ENCODE assay signal across 24 cellular contexts in the genomic region with DNA sequence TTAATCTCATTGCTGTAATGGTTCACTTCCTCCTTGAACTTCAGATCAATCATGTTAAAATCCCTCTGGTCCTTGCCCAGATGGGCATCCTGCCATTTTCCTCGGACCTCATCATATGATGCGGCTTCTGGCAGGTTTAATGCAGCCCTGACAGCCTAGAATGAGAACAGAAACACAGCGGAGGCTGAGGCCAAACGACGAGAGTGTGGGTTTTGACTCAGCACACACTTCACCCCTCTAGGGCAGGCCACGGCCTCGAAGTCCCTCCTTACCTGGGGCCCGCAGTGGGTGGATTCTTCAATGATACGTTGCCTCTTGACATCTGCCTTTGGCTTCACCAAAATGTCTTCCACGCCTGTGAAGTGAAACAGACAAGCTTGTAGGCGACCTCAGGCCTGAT. TPM values are rescaled to one million over a fixed set of nuclear protein-coding genes. Genes with fewer than 3 reads are reported as not detected.
A peak's percentile ranks its signal among the peaks of the same experiment; 100 is the strongest.
DNase-seq lines count a peak whose midpoint lies in the region; ATAC-seq and TF ChIP-seq lines count a peak whose summit lies in the region.
"Had no signal": no experiment of that assay in that cellular context is flagged by ENCODE, and none has a peak within 500 bp of the region (broad histone marks: within the 10 kb centered on the region; RNA-seq: fewer than 3 reads in every experiment).

No MANE protein-coding gene starts in this region.

- ATAC-seq in omental fat pad (ENCODE audit: low FRiP score) (peak; percentile 72), GM19455 (IDR thresholded peaks at IDR 0.05; ENCODE audit: unreplicated experiment) (no peak)

- no peak overlapping the region for H3K27ac Mint-ChIP-seq in activated CD4-positive, alpha-beta memory T cell treated with anti-CD3 and anti-CD28 coated beads, Interleukin-2, amount 10 ng/mL, durations not matched to agents 7 days and 5 days
- H3K27ac Mint-ChIP-seq in activated CD4-positive, alpha-beta memory T cell treated with anti-CD3 and anti-CD28 coated beads for 36 hours = no peak overlapping the region
- H3K27ac Mint-ChIP-seq in endodermal cell (no peak overlapping the region), immature natural killer cell (peak overlapping the region in 1 of 6 donors; percentile 40)
- H3K27ac Mint-ChIP-seq: dendritic cell treated with granulocyte-macrophage colony-stimulating factor and Interleukin-4, amounts not matched to agents 40 ng/mL and 50 ng/mL, for 4 days had no signal

- no peaks in the 10 kb centered on the region for H3K4me1 Mint-ChIP-seq in activated CD4-positive, alpha-beta memory T cell treated with anti-CD3 and anti-CD28 coated beads, Interleukin-2, amount 10 ng/mL, durations not matched to agents 7 days and 5 days
- H3K4me1 Mint-ChIP-seq in activated CD4-positive, alpha-beta memory T cell treated with anti-CD3 and anti-CD28 coated beads for 36 hours (ENCODE audit: low read depth) = no peaks in the 10 kb centered on the region
- peaks cover 18% of the 10 kb centered on the region for H3K4me1 Mint-ChIP-seq in endodermal cell
- no peaks in the 10 kb centered on the region for H3K4me1 Mint-ChIP-seq in immature natural killer cell
- H3K4me1 Mint-ChIP-seq: neural crest cell had no signal

- intact Hi-C loops in activated CD4-positive, alpha-beta memory T cell treated with anti-CD3 and anti-CD28 coated beads for 36 hours (cut with micrococcal nuclease) = no loop called here

- TF ChIP-seq CTCF in endodermal cell (conservative IDR thresholded peaks at IDR 0.05) (no peak), omental fat pad (IDR thresholded peaks at IDR 0.05) (no peak)

- CTCF ChIA-PET in activated CD4-positive, alpha-beta memory T cell treated with anti-CD3 and anti-CD28 coated beads, Interleukin-2, amount 10 ng/mL, durations not matched to agents 7 days and 5 days (lab: Charles Lee) = no interaction called here
- CTCF ChIA-PET in activated CD4-positive, alpha-beta memory T cell treated with anti-CD3 and anti-CD28 coated beads for 36 hours (lab: Charles Lee) = no interaction called here

- WGBS in endodermal cell (ENCODE audit: insufficient coverage in 1 of 2, insufficient read length in 1 of 2), 2 experiments = 92 to 94% methylated on average over 6 to 11 of the region's 11 CpGs

- no peaks in the 10 kb centered on the region for H3K27me3 ChIP-seq in endodermal cell (ENCODE audit: control insufficient read depth, insufficient read depth, low read length, poor library complexity, severe bottlenecking)
- H3K27me3 ChIP-seq: cardiac muscle cell, MG63 had no signal

- peaks cover 90% of the 10 kb centered on the region for H3K36me3 ChIP-seq in endodermal cell (ENCODE audit: control insufficient read depth, insufficient read depth, low read length)

- peak; percentile 11 for DNase-seq in activated CD4-positive, alpha-beta memory T cell treated with anti-CD3 and anti-CD28 coated beads, Interleukin-2, amount 10 ng/mL, durations not matched to agents 7 days and 5 days
- DNase-seq in activated CD4-positive, alpha-beta memory T cell treated with anti-CD3 and anti-CD28 coated beads for 36 hours = no peak
- DNase-seq in NCI-H2029 (lab: John Stamatoyannopoulos, UW) = peak; percentile 51
- peak; percentile 11 for DNase-seq in endodermal cell
- no peak for DNase-seq in omental fat pad (ENCODE audit: low spot score)
- no peak for DNase-seq in immature natural killer cell
- no peak for DNase-seq in SK-N-DZ (ENCODE audit: low spot score)
- DNase-seq: activated CD4-positive, CD25-positive, alpha-beta regulatory T cell treated with anti-CD3 and anti-CD28 coated beads, Interleukin-2, amount 50 U/mL, for 72 hours; DMS53; GDM1; MG63; NCI-H1436; NCI-H510A; NK-92 treated with Interleukin-12 subunit alpha and Interleukin-12 subunit beta, amount 100 ng/mL, for 24 hours; PC-9; SHP77 treated with DMSO at 0.1 percent for 48 hours; stimulated activated CD4-positive, alpha-beta T cell treated with anti-CD3 and anti-CD28 coated beads, Interleukin-2, amount 100 ng/mL, for 24 hours; T-helper 1 cell had no signal

- no peaks in the 10 kb centered on the region for H3K9me3 ChIP-seq in endodermal cell (ENCODE audit: control insufficient read depth, low read length)
- H3K9me3 ChIP-seq: MG63, psoas muscle had no signal

- H3K4me1 ChIP-seq in endodermal cell (ENCODE audit: control insufficient read depth, insufficient read depth, low read length) = peaks cover 3% of the 10 kb centered on the region

- H3K4me3 ChIP-seq in endodermal cell (ENCODE audit: low read length) = no peak overlapping the region
- H3K4me3 ChIP-seq: cardiac muscle cell, MG63, PC-9, psoas muscle, smooth muscle cell had no signal

- no peaks in the 10 kb centered on the region for H3K27me3 Mint-ChIP-seq in activated CD4-positive, alpha-beta memory T cell treated with anti-CD3 and anti-CD28 coated beads, Interleukin-2, amount 10 ng/mL, durations not matched to agents 7 days and 5 days
- H3K27me3 Mint-ChIP-seq in activated CD4-positive, alpha-beta memory T cell treated with anti-CD3 and anti-CD28 coated beads for 36 hours = no peaks in the 10 kb centered on the region
- H3K27me3 Mint-ChIP-seq in endodermal cell (ENCODE audit: insufficient read depth) (no peaks in the 10 kb centered on the region), immature natural killer cell (ENCODE audit: low read depth in 3 of 3) (peaks cover 0 to 2% (median 0%) of the 10 kb centered on the region in 3 donors)
- H3K27me3 Mint-ChIP-seq: dendritic cell treated with granulocyte-macrophage colony-stimulating factor and Interleukin-4, amounts not matched to agents 40 ng/mL and 50 ng/mL, for 4 days had no signal

- H3K36me3 Mint-ChIP-seq in activated CD4-positive, alpha-beta memory T cell treated with anti-CD3 and anti-CD28 coated beads, Interleukin-2, amount 10 ng/mL, durations not matched to agents 7 days and 5 days (ENCODE audit: low read depth) = peaks cover 58% of the 10 kb centered on the region
- peaks cover 47% of the 10 kb centered on the region for H3K36me3 Mint-ChIP-seq in activated CD4-positive, alpha-beta memory T cell treated with anti-CD3 and anti-CD28 coated beads for 36 hours
- peaks cover 70% of the 10 kb centered on the region for H3K36me3 Mint-ChIP-seq in endodermal cell (ENCODE audit: low read depth)
- H3K36me3 Mint-ChIP-seq in immature natural killer cell = peaks cover 45 to 57% (median 45%) of the 10 kb centered on the region in 3 donors

- POLR2A ChIA-PET in activated CD4-positive, alpha-beta memory T cell treated with anti-CD3 and anti-CD28 coated beads, Interleukin-2, amount 10 ng/mL, durations not matched to agents 7 days and 5 days (lab: Charles Lee) = no interaction called here
- POLR2A ChIA-PET in activated CD4-positive, alpha-beta memory T cell treated with anti-CD3 and anti-CD28 coated beads for 36 hours (lab: Charles Lee) = no interaction called here

- no peak overlapping the region for H3K4me3 Mint-ChIP-seq in activated CD4-positive, alpha-beta memory T cell treated with anti-CD3 and anti-CD28 coated beads, Interleukin-2, amount 10 ng/mL, durations not matched to agents 7 days and 5 days
- no peak overlapping the region for H3K4me3 Mint-ChIP-seq in activated CD4-positive, alpha-beta memory T cell treated with anti-CD3 and anti-CD28 coated beads for 36 hours
- H3K4me3 Mint-ChIP-seq in endodermal cell (no peak overlapping the region), immature natural killer cell (no peak overlapping the region)
- H3K4me3 Mint-ChIP-seq: dendritic cell treated with granulocyte-macrophage colony-stimulating factor and Interleukin-4, amounts not matched to agents 40 ng/mL and 50 ng/mL, for 4 days; neural crest cell had no signal

- H3K9me3 Mint-ChIP-seq in activated CD4-positive, alpha-beta memory T cell treated with anti-CD3 and anti-CD28 coated beads, Interleukin-2, amount 10 ng/mL, durations not matched to agents 7 days and 5 days = no peaks in the 10 kb centered on the region
- no peaks in the 10 kb centered on the region for H3K9me3 Mint-ChIP-seq in activated CD4-positive, alpha-beta memory T cell treated with anti-CD3 and anti-CD28 coated beads for 36 hours
- H3K9me3 Mint-ChIP-seq in endodermal cell (no peaks in the 10 kb centered on the region), immature natural killer cell (peaks cover 0 to 2% (median 0%) of the 10 kb centered on the region in 6 donors)
- H3K9me3 Mint-ChIP-seq: dendritic cell treated with granulocyte-macrophage colony-stimulating factor and Interleukin-4, amounts not matched to agents 40 ng/mL and 50 ng/mL, for 4 days; neural crest cell had no signal

- H3K27ac ChIP-seq in endodermal cell (ENCODE audit: low read depth, low read length) = no peak overlapping the region
- H3K27ac ChIP-seq: cardiac muscle cell, PC-9, psoas muscle had no signal

- no peak overlapping the region for H3K9ac ChIP-seq in endodermal cell (ENCODE audit: extremely low read depth, low read length, poor library complexity, severe bottlenecking)

RNA-seq across cellular contexts. Expression of a gene that starts 56.8 kb away (rescaled TPM):
- 10 to 100 TPM; 25.2 to 29.7 TPM for total RNA-seq in activated CD4-positive, alpha-beta memory T cell treated with anti-CD3 and anti-CD28 coated beads, Interleukin-2, amount 10 ng/mL, durations not matched to agents 7 days and 5 days
- total RNA-seq in activated CD4-positive, alpha-beta memory T cell treated with anti-CD3 and anti-CD28 coated beads for 36 hours = 10 to 100 TPM; 27.2 to 33.8 TPM
- total RNA-seq in endodermal cell (10 to 100 TPM; 37.9 to 45.5 TPM), omental fat pad (10 to 100 TPM; 17.5 to 56.3 (median 24.6) TPM)
- polyA plus RNA-seq in endodermal cell (2013, experiment 1 of 2) = 20.6 TPM
- 19.8 TPM for polyA plus RNA-seq in endodermal cell (2013, experiment 2 of 2)
- polyA plus RNA-seq in immature natural killer cell = 1 to 10 TPM; 1.0 to 7.2 (median 3.1) TPM
- polyA plus RNA-seq in SK-N-DZ (2014; cell fraction: cytosol; rRNA removed) = 19.0 and 19.6 TPM in 2 replicates
- polyA plus RNA-seq in SK-N-DZ (2014; cell fraction: nucleus; rRNA removed) = 13.3 and 18.2 TPM in 2 replicates

RNA-seq across cellular contexts. Expression of a gene that starts 57.1 kb away (rescaled TPM):
- total RNA-seq in activated CD4-positive, alpha-beta memory T cell treated with anti-CD3 and anti-CD28 coated beads, Interleukin-2, amount 10 ng/mL, durations not matched to agents 7 days and 5 days = 100 to 1,000 TPM; 144 to 149 TPM
- total RNA-seq in activated CD4-positive, alpha-beta memory T cell treated with anti-CD3 and anti-CD28 coated beads for 36 hours = 100 to 1,000 TPM; 172 to 175 TPM
- 100 to 1,000 TPM; 184 to 191 TPM for total RNA-seq in endodermal cell
- polyA plus RNA-seq in endodermal cell (2013, experiment 1 of 2) = 149 TPM
- 126 TPM for polyA plus RNA-seq in endodermal cell (2013, experiment 2 of 2)
- total RNA-seq in omental fat pad = 10 to 100 TPM; 45.3 to 81.5 (median 63.3) TPM
- polyA plus RNA-seq in immature natural killer cell = 10 to 100 TPM; 15.9 to 28.8 (median 24.0) TPM
- polyA plus RNA-seq in SK-N-DZ (2014; cell fraction: cytosol; rRNA removed) = 130 and 134 TPM in 2 replicates
- polyA plus RNA-seq in SK-N-DZ (2014; cell fraction: nucleus; rRNA removed) = 593 TPM in 2 replicates

Comparison
In these comparisons a context has a peak if more than half of its experiments do, and no peak if none do; other contexts are left out.
1. DNase-seq: peak in activated CD4-positive, alpha-beta memory T cell treated with anti-CD3 and anti-CD28 coated beads, Interleukin-2, amount 10 ng/mL, durations not matched to agents 7 days and 5 days (single experiment), NCI-H2029 (single experiment) and endodermal cell (single experiment); none in activated CD4-positive, alpha-beta memory T cell treated with anti-CD3 and anti-CD28 coated beads for 36 hours (single experiment), omental fat pad (single experiment), immature natural killer cell (0 of 3) and SK-N-DZ (single experiment).